In genomic region chr5:606526-607399, GRCh38 we compare ENCODE assay signal across 23 cellular contexts. TPM values are rescaled to one million over a fixed set of nuclear protein-coding genes. Genes with fewer than 3 reads are reported as not detected.
DNase-seq lines count a peak whose midpoint lies in the region; ATAC-seq and TF ChIP-seq lines count a peak whose summit lies in the region.
"Had no signal": no experiment of that assay in that cellular context is flagged by ENCODE, and none has a peak within 500 bp of the region (broad histone marks: within the 10 kb centered on the region; RNA-seq: fewer than 3 reads in every experiment).

No MANE protein-coding gene starts in this region.

- DNase-seq in IMR-90 (no peak), Peyer's patch (peak; percentile 8 to 40 (median 37)), memory B cell (ENCODE audit: low spot score in 2 of 2) (no peak), ACHN (no peak), dermis blood vessel endothelial cell (no peak)
- peak; percentile 16 for DNase-seq in stimulated activated CD8-positive, alpha-beta memory T cell treated with anti-CD3 and anti-CD28 coated beads, Interleukin-4, amount 100 ng/mL, for 48 hours
- DNase-seq: activated CD4-positive, alpha-beta memory T cell treated with anti-CD3 and anti-CD28 coated beads for 36 hours; activated naive CD4-positive, alpha-beta T cell treated with anti-CD3 and anti-CD28 coated beads, Interleukin-2, amount 50 U/mL, for 16 hours; anterior cingulate cortex; caudate nucleus; CD4-positive, alpha-beta memory T cell; GM23248; hippocampal formation; KG1; NCI-H1436; NCI-H446 treated with DMSO at 0.1 percent for 48 hours; SJCRH30; stimulated activated CD4-positive, alpha-beta T cell treated with anti-CD3 and anti-CD28 coated beads, Interleukin-2, amount 100 ng/mL, for 48 hours; stimulated activated naive CD8-positive, alpha-beta T cell treated with anti-CD3 and anti-CD28 coated beads, Interleukin-15, Interleukin-2, amounts not matched to agents 100 U/mL and 50 U/mL, for 24 hours; T-cell had no signal

- no peak overlapping the region for H2AK5ac ChIP-seq in IMR-90 (ENCODE audit: low read depth, low read length)

- peaks cover 5% of the 10 kb centered on the region; the same call in 1 of the 2 replicates for H3K9me1 ChIP-seq in IMR-90 (ENCODE audit: insufficient read depth, low read length)

- peaks cover 21% of the 10 kb centered on the region for H3K27me3 Mint-ChIP-seq in memory B cell

- H3K9ac ChIP-seq in IMR-90 (ENCODE audit: low read depth, low read length): no peak overlapping the region
- H3K9ac ChIP-seq: GM23248 had no signal

- H3K23ac ChIP-seq in IMR-90 (ENCODE audit: low read depth, low read length): no peak overlapping the region

- H2BK5ac ChIP-seq in IMR-90 (ENCODE audit: low read depth, low read length, poor library complexity, severe bottlenecking): no peak overlapping the region

- CTCF ChIA-PET in IMR-90 (lab: Yijun Ruan, JAX): no interaction called here

- BruUV-seq in IMR-90 (replicated peaks; lab: Mats Ljungman, UMichigan): no TSS peak

- H4K8ac ChIP-seq in IMR-90 (ENCODE audit: low read depth in 2 of 2, low read length in 2 of 2): no peak overlapping the region

- no peak overlapping the region for H2BK120ac ChIP-seq in IMR-90 (ENCODE audit: low read depth, low read length)

- peak overlapping the region; percentile 24 for H3K27ac Mint-ChIP-seq in memory B cell
- H3K27ac Mint-ChIP-seq: activated CD4-positive, alpha-beta memory T cell treated with anti-CD3 and anti-CD28 coated beads for 36 hours; dendritic cell treated with granulocyte-macrophage colony-stimulating factor and Interleukin-4, amounts not matched to agents 40 ng/mL and 50 ng/mL, for 4 days; T-cell had no signal

- no peak overlapping the region for H2AK9ac ChIP-seq in IMR-90 (replicated peaks; ENCODE audit: low read depth, low read length, poor library complexity)

- no peaks in the 10 kb centered on the region for H3K79me1 ChIP-seq in IMR-90 (ENCODE audit: low read depth in 1 of 2, low read length in 2 of 2)

- H3K56ac ChIP-seq in IMR-90 (ENCODE audit: extremely low read depth, insufficient read depth, low read length): no peak overlapping the region

- intact Hi-C loops in IMR-90 (cut with micrococcal nuclease): no loop called here

- H4K91ac ChIP-seq in IMR-90 (ENCODE audit: insufficient read depth, low read depth, low read length): no peak overlapping the region

- no peak for TF ChIP-seq POLR2A in IMR-90 (IDR thresholded peaks at IDR 0.05; ENCODE audit: low read depth, low read length)
- TF ChIP-seq POLR2A in Peyer's patch (IDR thresholded peaks at IDR 0.05): no peak

- peaks cover 27% of the 10 kb centered on the region for H3K4me1 Mint-ChIP-seq in memory B cell

- H3K4me3 ChIP-seq in IMR-90 (ENCODE audit: insufficient read depth, low read depth, low read length): no peak overlapping the region
- H3K4me3 ChIP-seq in Peyer's patch: no peak overlapping the region
- H3K4me3 ChIP-seq: gastroesophageal sphincter, GM23248, SJCRH30 had no signal

- H3K27me3 ChIP-seq in IMR-90 (ENCODE audit: control insufficient read depth, insufficient read depth, low read length) (peaks cover 34% of the 10 kb centered on the region), Peyer's patch (peaks cover 0 to 3% of the 10 kb centered on the region in 2 donors)
- H3K27me3 ChIP-seq: SJCRH30 had no signal

- POLR2A ChIA-PET in IMR-90 (lab: Charles Lee; ENCODE audit: unreplicated experiment): no interaction called here

- no peak overlapping the region for H3K14ac ChIP-seq in IMR-90 (replicated peaks; ENCODE audit: low read depth, low read length)

- H3K4ac ChIP-seq in IMR-90 (ENCODE audit: low read depth, low read length): no peak overlapping the region

- in situ Hi-C loops in IMR-90 (cut with MboI; ENCODE audit: low sequenced_read_pairs): no loop called here
- in situ Hi-C loops in ACHN (cut with HindIII; ENCODE audit: low pct_ligation_motif_present, low pct_unique_long_range_greater_than_20kb, low sequenced_read_pairs): no loop called here

- H3K18ac ChIP-seq in IMR-90 (ENCODE audit: low read depth, low read length): no peak overlapping the region

- TF ChIP-seq CTCF in IMR-90 (conservative IDR thresholded peaks at IDR 0.05; ENCODE audit: low read depth, low read length): no peak
- TF ChIP-seq CTCF in Peyer's patch (IDR thresholded peaks at IDR 0.05): no peak

- H3K27ac ChIP-seq in IMR-90 (ENCODE audit: insufficient read depth, low read length): no peak overlapping the region
- H3K27ac ChIP-seq in Peyer's patch: no peak overlapping the region
- H3K27ac ChIP-seq: gastroesophageal sphincter, GM23248, SJCRH30 had no signal

- no peaks in the 10 kb centered on the region for H4K20me1 ChIP-seq in IMR-90 (ENCODE audit: insufficient read depth, low read length)

- no peak for ATAC-seq in IMR-90 (ENCODE audit: low read depth)
- ATAC-seq in memory B cell (ENCODE audit: low read depth): no peak
- ATAC-seq in GM19397 (IDR thresholded peaks at IDR 0.05; ENCODE audit: unreplicated experiment): no peak
- ATAC-seq: gastroesophageal sphincter; stimulated activated naive CD8-positive, alpha-beta T cell treated with anti-CD3 and anti-CD28 coated beads, Interleukin-15, Interleukin-2, amounts not matched to agents 100 U/mL and 50 U/mL, for 24 hours; T-cell had no signal

- no peaks in the 10 kb centered on the region for H3K9me3 ChIP-seq in IMR-90 (ENCODE audit: control insufficient read depth, insufficient read depth, low read length)
- H3K9me3 ChIP-seq in Peyer's patch: no peaks in the 10 kb centered on the region
- H3K9me3 ChIP-seq: gastroesophageal sphincter, SJCRH30 had no signal

- dilution Hi-C loops in IMR-90 (cut with HindIII; ENCODE audit: low sequenced_read_pairs, unreplicated experiment): no loop called here

- peaks cover 2% of the 10 kb centered on the region for H3K36me3 Mint-ChIP-seq in memory B cell
- H3K36me3 Mint-ChIP-seq: activated CD4-positive, alpha-beta memory T cell treated with anti-CD3 and anti-CD28 coated beads for 36 hours; T-cell had no signal

- no peak overlapping the region for H2BK15ac ChIP-seq in IMR-90 (ENCODE audit: low read depth, low read length)

- H3K36me3 ChIP-seq in IMR-90 (ENCODE audit: control insufficient read depth, insufficient read depth, low read length) (no peaks in the 10 kb centered on the region), Peyer's patch (no peaks in the 10 kb centered on the region)
- H3K36me3 ChIP-seq: gastroesophageal sphincter, SJCRH30 had no signal

- no peak overlapping the region for H4K5ac ChIP-seq in IMR-90 (ENCODE audit: low read depth, low read length)

- no peak overlapping the region for H3K4me2 ChIP-seq in IMR-90 (ENCODE audit: low read depth, low read length)

- no peak overlapping the region for H2BK20ac ChIP-seq in IMR-90 (ENCODE audit: low read depth, low read length)

- H3K4me1 ChIP-seq in IMR-90 (ENCODE audit: control insufficient read depth, insufficient read depth, low read length): peaks cover 2% of the 10 kb centered on the region; the same call in 1 of the 2 replicates
- H3K4me1 ChIP-seq in Peyer's patch: peaks cover 0 to 8% (median 2%) of the 10 kb centered on the region in 4 donors
- H3K4me1 ChIP-seq: SJCRH30 had no signal

- H3K9me3 Mint-ChIP-seq in memory B cell: peaks cover 2% of the 10 kb centered on the region
- H3K9me3 Mint-ChIP-seq: activated CD4-positive, alpha-beta memory T cell treated with anti-CD3 and anti-CD28 coated beads for 36 hours; CD4-positive, alpha-beta memory T cell; dendritic cell treated with granulocyte-macrophage colony-stimulating factor and Interleukin-4, amounts not matched to agents 40 ng/mL and 50 ng/mL, for 4 days; T-cell had no signal

- 61% methylated on average over 6 of the region's 21 CpGs; no CpG with 5 or more reads in 1 of the 2 experiments for WGBS in IMR-90 (ENCODE audit: extremely low coverage in 2 of 2, insufficient read length in 1 of 2), 2 experiments

- H2AFZ ChIP-seq in IMR-90 (replicated peaks; ENCODE audit: low read length, poor library complexity): peak overlapping the region; percentile 2
- H2AFZ ChIP-seq: GM23248 had no signal

- no peak for TF ChIP-seq RAD21 in IMR-90 (IDR thresholded peaks at IDR 0.05; ENCODE audit: low read length)

- H3K4me3 Mint-ChIP-seq in memory B cell: peak overlapping the region; percentile 72
- H3K4me3 Mint-ChIP-seq: activated CD4-positive, alpha-beta memory T cell treated with anti-CD3 and anti-CD28 coated beads for 36 hours; dendritic cell treated with granulocyte-macrophage colony-stimulating factor and Interleukin-4, amounts not matched to agents 40 ng/mL and 50 ng/mL, for 4 days had no signal

TF ChIP-seq in IMR-90, 13 proteins besides CTCF, POLR2A, EP300 and RAD21:
- no peak for TF ChIP-seq MAZ (IDR thresholded peaks at IDR 0.05; ENCODE audit: borderline replicate concordance, low read depth, low read length)
- no peak for TF ChIP-seq USF2 (IDR thresholded peaks at IDR 0.05; ENCODE audit: low read depth, low read length)
- TF ChIP-seq SMC3 (IDR thresholded peaks at IDR 0.05; ENCODE audit: low read depth, low read length): no peak
- TF ChIP-seq ELK1 (IDR thresholded peaks at IDR 0.05; ENCODE audit: borderline replicate concordance, low read depth, low read length): no peak

RNA-seq across cellular contexts. Expression of gene CEP72, which starts 5.4 kb away (rescaled TPM):
- 2.8 and 2.9 TPM in 2 replicates for total RNA-seq in IMR-90 (2012; rRNA removed)
- polyA plus RNA-seq in IMR-90 (2012; rRNA removed): 4.3 and 5.2 TPM in 2 replicates
- polyA plus RNA-seq in IMR-90 (2012; cell fraction: cytosol; rRNA removed): 1.8 and 3.9 TPM in 2 replicates
- polyA plus RNA-seq in IMR-90 (2012; cell fraction: nucleus; rRNA removed; ENCODE audit: low replicate concordance): 8.1 and 8.8 TPM in 2 replicates
- 10 to 100 TPM in 1 of 4 donors, 1 to 10 TPM in 3; 2.2 to 33.8 (median 4.5) TPM for total RNA-seq in Peyer's patch
- total RNA-seq in dermis blood vessel endothelial cell: 2.9 and 4.7 TPM in 2 replicates

Comparison
In these comparisons a context has a peak if more than half of its experiments do, and no peak if none do; other contexts are left out.
1. DNase-seq: peak in Peyer's patch (3 of 3) and stimulated activated CD8-positive, alpha-beta memory T cell treated with anti-CD3 and anti-CD28 coated beads, Interleukin-4, amount 100 ng/mL, for 48 hours (single experiment); none in IMR-90 (single experiment), memory B cell (0 of 2), ACHN (single experiment) and dermis blood vessel endothelial cell (single experiment).